In genomic region chr17:75806822-75807500, GRCh38 we compare ENCODE assay signal across 1 cellular context.
TF ChIP-seq lines count a peak whose summit lies in the region.

No MANE protein-coding gene starts in this region.

TF ChIP-seq in HepG2, 621 proteins besides CTCF, POLR2A, EP300 and RAD21:
- TF ChIP-seq RBM22 (optimal IDR thresholded peaks at IDR 0.05; ENCODE audit: low read length) (peak; percentile 74), HOXD1 (CRISPR knock-in tag; IDR thresholded peaks at IDR 0.05) (no peak)
TF ChIP-seq in HepG2: peak in this region for 1.
